Comparison of ENCODE assay signal across 10 cellular contexts in genomic region chr13:35471466-35472307, GRCh38. TPM values are rescaled to one million over a fixed set of nuclear protein-coding genes. Genes with fewer than 3 reads are reported as not detected.
A peak's percentile ranks its signal among the peaks of the same experiment; 100 is the strongest.
DNase-seq lines count a peak whose midpoint lies in the region; ATAC-seq and TF ChIP-seq lines count a peak whose summit lies in the region.
"Had no signal": no experiment of that assay in that cellular context is flagged by ENCODE, and none has a peak within 500 bp of the region (broad histone marks: within the 10 kb centered on the region; RNA-seq: fewer than 3 reads in every experiment).

No MANE protein-coding gene starts in this region.

- in situ Hi-C loops in transverse colon (cut with MboI; ENCODE audit: low pct_ligation_motif_present in 1 of 4, low pct_unique_long_range_greater_than_20kb in 1 of 4, low sequenced_read_pairs in 3 of 4): no loop called here

- 55 to 67% methylated on average over 38 of the region's 38 CpGs for WGBS in heart right ventricle, 2 donors
- WGBS in transverse colon (ENCODE audit: low coverage in 1 of 2), 2 donors: 68 to 74% methylated on average over 36 to 38 of the region's 38 CpGs

- H3K27ac ChIP-seq in heart right ventricle (peak overlapping the region in 8 of 10 donors; percentile 71 to 92 (median 78)), muscle layer of colon (ENCODE audit: low read depth, low read length) (peak overlapping the region; percentile 66), transverse colon (peak overlapping the region in 3 of 4 donors; percentile 9 to 57 (median 27))
- H3K27ac ChIP-seq: BLaER1 treated with 17β-estradiol and CSF1 and Interleukin-3, amounts not matched to agents 10 nM and 100 nM; neutrophil had no signal

- H3K9ac ChIP-seq in muscle layer of colon (ENCODE audit: low read length): no peak overlapping the region
- H3K9ac ChIP-seq: BLaER1 treated with 17β-estradiol and CSF1 and Interleukin-3, amounts not matched to agents 10 nM and 100 nM had no signal

- H3K4me3 ChIP-seq in heart right ventricle (peak overlapping the region in 9 of 10 donors; percentile 35 to 65 (median 58)), muscle layer of colon (ENCODE audit: low read depth in 1 of 2, low read length in 2 of 2) (peak overlapping the region; percentile 41 to 46), transverse colon (peak overlapping the region in 1 of 4 donors; percentile 50)
- H3K4me3 ChIP-seq: BLaER1 treated with 17β-estradiol and CSF1 and Interleukin-3, amounts not matched to agents 10 nM and 100 nM had no signal

- no peak for TF ChIP-seq EP300 in transverse colon (IDR thresholded peaks at IDR 0.05; ENCODE audit: low read depth)

- H3K36me3 ChIP-seq in heart right ventricle: no peaks in the 10 kb centered on the region
- no peaks in the 10 kb centered on the region for H3K36me3 ChIP-seq in muscle layer of colon (ENCODE audit: insufficient read depth, low read length)
- no peaks in the 10 kb centered on the region for H3K36me3 ChIP-seq in transverse colon
- H3K36me3 ChIP-seq: neutrophil had no signal

- H3K27me3 ChIP-seq in heart right ventricle (peaks cover 0 to 82% (median 0%) of the 10 kb centered on the region in 7 donors), muscle layer of colon (ENCODE audit: control insufficient read depth in 1 of 2, insufficient read depth in 2 of 2, low read length in 2 of 2) (no peaks in the 10 kb centered on the region), transverse colon (peaks cover 83% of the 10 kb centered on the region)

- TF ChIP-seq CTCF in heart right ventricle (IDR thresholded peaks at IDR 0.05): no peak
- no peak for TF ChIP-seq CTCF in transverse colon (IDR thresholded peaks at IDR 0.05)

- H3K9me3 ChIP-seq in heart right ventricle (no peaks in the 10 kb centered on the region), muscle layer of colon (ENCODE audit: low read length) (no peaks in the 10 kb centered on the region), transverse colon (no peaks in the 10 kb centered on the region)
- H3K9me3 ChIP-seq: neutrophil had no signal

- H3K4me1 ChIP-seq in heart right ventricle: peaks cover 0 to 30% (median 0%) of the 10 kb centered on the region in 9 donors
- peaks cover 5% of the 10 kb centered on the region for H3K4me1 ChIP-seq in muscle layer of colon (ENCODE audit: insufficient read depth, low read length)
- peaks cover 0 to 10% (median 0%) of the 10 kb centered on the region in 4 donors for H3K4me1 ChIP-seq in transverse colon

- ATAC-seq in heart right ventricle (no peak), left ventricle myocardium superior (no peak), GM19463 (IDR thresholded peaks at IDR 0.05; ENCODE audit: unreplicated experiment) (no peak)

- intact Hi-C loops in heart right ventricle (cut with DNase I) (loop anchor here in 3 of 10 donors (5.0 to 10.0 kb wide), 3 partner anchors 87 to 1591 kb away; no protein-coding TSS in a partner anchor), left ventricle myocardium superior (cut with micrococcal nuclease) (no loop called here), transverse colon (cut with DNase I; ENCODE audit: low total_unique reads) (no loop called here)

- DNase-seq in heart right ventricle (no peak), left ventricle myocardium superior (no peak), ecto neural progenitor cell (ENCODE audit: low spot score) (peak; percentile 59), transverse colon (no peak), RKO (ENCODE audit: low spot score) (no peak), HT-29 (ENCODE audit: low spot score) (no peak)

- TF ChIP-seq POLR2A in transverse colon (IDR thresholded peaks at IDR 0.05): no peak

RNA-seq across cellular contexts. Expression of gene MAB21L1, which starts 4.8 kb away (rescaled TPM):
- under 1 TPM in 9 of 10 donors, not detected in 1; 0.08 to 0.49 (median 0.26) TPM for total RNA-seq in heart right ventricle
- polyA plus RNA-seq in heart right ventricle: under 1 TPM; 0.17 to 0.37 TPM
- total RNA-seq in left ventricle myocardium superior: 0.30 TPM
- total RNA-seq in transverse colon: 1 to 10 TPM in 1 of 4 donors, under 1 TPM in 3; 0.48 to 3.7 (median 0.57) TPM
- total RNA-seq in HT-29 (2014; rRNA removed; shearing (Covaris generic)): not detected in 2 replicates

Comparison
In these comparisons a context has a peak if more than half of its experiments do, and no peak if none do; other contexts are left out.
1. H3K27ac ChIP-seq: peak in every context shown above with its lines; median percentile 78 in heart right ventricle; 66 in muscle layer of colon; 27 in transverse colon.